ENCODE assay signal across 1 cellular context in the genomic region with DNA sequence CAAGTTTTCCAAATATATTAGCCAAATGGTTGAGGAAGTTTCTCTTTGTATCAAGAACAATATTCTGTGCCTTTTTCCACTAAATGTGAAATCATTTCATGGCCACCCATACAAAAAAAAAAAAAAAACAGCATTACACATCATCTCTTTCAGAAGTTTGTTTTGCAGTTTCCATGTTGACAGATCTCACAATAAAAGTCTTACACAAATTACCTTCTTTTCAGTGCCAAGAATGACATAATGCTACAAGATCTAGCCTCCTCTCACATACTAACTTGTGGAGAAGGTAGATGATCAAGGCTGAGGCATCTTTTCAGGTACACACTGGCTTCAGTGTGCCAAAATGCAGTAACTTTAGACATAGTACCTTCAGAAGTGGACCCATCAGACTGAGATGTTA.
TF ChIP-seq lines count a peak whose summit lies in the region.

No MANE protein-coding gene starts in this region.

TF ChIP-seq in HEK293, 187 proteins besides CTCF, POLR2A, EP300 and RAD21:
- TF ChIP-seq ZNF692 (tag by site-specific recombination; IDR thresholded peaks at IDR 0.05) (peak; percentile 70), ZNF558 (tag by site-specific recombination; IDR thresholded peaks at IDR 0.05) (0 out of 2 replicates have a peak, but pooled peaks have one; percentile 30), ZNF629 (tag by site-specific recombination; IDR thresholded peaks at IDR 0.05) (peak; percentile 59), ZEB2 (tag by site-specific recombination; IDR thresholded peaks at IDR 0.05) (peak; percentile 46; the same call in 1 of the 2 replicates), ZBTB17 (tag by site-specific recombination; IDR thresholded peaks at IDR 0.05) (peak; percentile 59), FEZF1 (tag by site-specific recombination; IDR thresholded peaks at IDR 0.05) (peak; percentile 66), ZBTB8A (tag by site-specific recombination; IDR thresholded peaks at IDR 0.05) (no peak), ZNF768 (tag by site-specific recombination; IDR thresholded peaks at IDR 0.05) (no peak), ZNF366 (tag by site-specific recombination; conservative IDR thresholded peaks at IDR 0.05) (0 out of 2 replicates have a peak, but pooled peaks have one; percentile 23), OSR2 (tag by site-specific recombination; IDR thresholded peaks at IDR 0.05) (0 out of 2 replicates have a peak, but pooled peaks have one; percentile 8), ZXDB (tag by site-specific recombination; IDR thresholded peaks at IDR 0.05) (0 out of 2 replicates have a peak, but pooled peaks have one; percentile 20), MYNN (tag by site-specific recombination; IDR thresholded peaks at IDR 0.05; ENCODE audit: borderline replicate concordance) (peak; percentile 83)
- TF ChIP-seq, protein P1, sequence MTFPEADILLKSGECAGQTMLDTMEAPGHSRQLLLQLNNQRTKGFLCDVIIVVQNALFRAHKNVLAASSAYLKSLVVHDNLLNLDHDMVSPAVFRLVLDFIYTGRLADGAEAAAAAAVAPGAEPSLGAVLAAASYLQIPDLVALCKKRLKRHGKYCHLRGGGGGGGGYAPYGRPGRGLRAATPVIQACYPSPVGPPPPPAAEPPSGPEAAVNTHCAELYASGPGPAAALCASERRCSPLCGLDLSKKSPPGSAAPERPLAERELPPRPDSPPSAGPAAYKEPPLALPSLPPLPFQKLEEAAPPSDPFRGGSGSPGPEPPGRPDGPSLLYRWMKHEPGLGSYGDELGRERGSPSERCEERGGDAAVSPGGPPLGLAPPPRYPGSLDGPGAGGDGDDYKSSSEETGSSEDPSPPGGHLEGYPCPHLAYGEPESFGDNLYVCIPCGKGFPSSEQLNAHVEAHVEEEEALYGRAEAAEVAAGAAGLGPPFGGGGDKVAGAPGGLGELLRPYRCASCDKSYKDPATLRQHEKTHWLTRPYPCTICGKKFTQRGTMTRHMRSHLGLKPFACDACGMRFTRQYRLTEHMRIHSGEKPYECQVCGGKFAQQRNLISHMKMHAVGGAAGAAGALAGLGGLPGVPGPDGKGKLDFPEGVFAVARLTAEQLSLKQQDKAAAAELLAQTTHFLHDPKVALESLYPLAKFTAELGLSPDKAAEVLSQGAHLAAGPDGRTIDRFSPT (tag by site-specific recombination; IDR thresholded peaks at IDR 0.05), result no peak
- TF ChIP-seq, protein P2, sequence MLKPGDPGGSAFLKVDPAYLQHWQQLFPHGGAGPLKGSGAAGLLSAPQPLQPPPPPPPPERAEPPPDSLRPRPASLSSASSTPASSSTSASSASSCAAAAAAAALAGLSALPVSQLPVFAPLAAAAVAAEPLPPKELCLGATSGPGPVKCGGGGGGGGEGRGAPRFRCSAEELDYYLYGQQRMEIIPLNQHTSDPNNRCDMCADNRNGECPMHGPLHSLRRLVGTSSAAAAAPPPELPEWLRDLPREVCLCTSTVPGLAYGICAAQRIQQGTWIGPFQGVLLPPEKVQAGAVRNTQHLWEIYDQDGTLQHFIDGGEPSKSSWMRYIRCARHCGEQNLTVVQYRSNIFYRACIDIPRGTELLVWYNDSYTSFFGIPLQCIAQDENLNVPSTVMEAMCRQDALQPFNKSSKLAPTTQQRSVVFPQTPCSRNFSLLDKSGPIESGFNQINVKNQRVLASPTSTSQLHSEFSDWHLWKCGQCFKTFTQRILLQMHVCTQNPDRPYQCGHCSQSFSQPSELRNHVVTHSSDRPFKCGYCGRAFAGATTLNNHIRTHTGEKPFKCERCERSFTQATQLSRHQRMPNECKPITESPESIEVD (tag by site-specific recombination; IDR thresholded peaks at IDR 0.05), result peak; percentile 96
- TF ChIP-seq, protein P3, sequence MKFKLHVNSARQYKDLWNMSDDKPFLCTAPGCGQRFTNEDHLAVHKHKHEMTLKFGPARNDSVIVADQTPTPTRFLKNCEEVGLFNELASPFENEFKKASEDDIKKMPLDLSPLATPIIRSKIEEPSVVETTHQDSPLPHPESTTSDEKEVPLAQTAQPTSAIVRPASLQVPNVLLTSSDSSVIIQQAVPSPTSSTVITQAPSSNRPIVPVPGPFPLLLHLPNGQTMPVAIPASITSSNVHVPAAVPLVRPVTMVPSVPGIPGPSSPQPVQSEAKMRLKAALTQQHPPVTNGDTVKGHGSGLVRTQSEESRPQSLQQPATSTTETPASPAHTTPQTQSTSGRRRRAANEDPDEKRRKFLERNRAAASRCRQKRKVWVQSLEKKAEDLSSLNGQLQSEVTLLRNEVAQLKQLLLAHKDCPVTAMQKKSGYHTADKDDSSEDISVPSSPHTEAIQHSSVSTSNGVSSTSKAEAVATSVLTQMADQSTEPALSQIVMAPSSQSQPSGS (tag by site-specific recombination; IDR thresholded peaks at IDR 0.05; ENCODE audit: low read depth), result peak; percentile 89
- TF ChIP-seq, protein P4, sequence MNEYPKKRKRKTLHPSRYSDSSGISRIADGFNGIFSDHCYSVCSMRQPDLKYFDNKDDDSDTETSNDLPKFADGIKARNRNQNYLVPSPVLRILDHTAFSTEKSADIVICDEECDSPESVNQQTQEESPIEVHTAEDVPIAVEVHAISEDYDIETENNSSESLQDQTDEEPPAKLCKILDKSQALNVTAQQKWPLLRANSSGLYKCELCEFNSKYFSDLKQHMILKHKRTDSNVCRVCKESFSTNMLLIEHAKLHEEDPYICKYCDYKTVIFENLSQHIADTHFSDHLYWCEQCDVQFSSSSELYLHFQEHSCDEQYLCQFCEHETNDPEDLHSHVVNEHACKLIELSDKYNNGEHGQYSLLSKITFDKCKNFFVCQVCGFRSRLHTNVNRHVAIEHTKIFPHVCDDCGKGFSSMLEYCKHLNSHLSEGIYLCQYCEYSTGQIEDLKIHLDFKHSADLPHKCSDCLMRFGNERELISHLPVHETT (tag by site-specific recombination; IDR thresholded peaks at IDR 0.05), result peak; percentile 62; the same call in 1 of the 2 replicates
